13 cellular contexts compared by ENCODE assay signal in the genomic region with DNA sequence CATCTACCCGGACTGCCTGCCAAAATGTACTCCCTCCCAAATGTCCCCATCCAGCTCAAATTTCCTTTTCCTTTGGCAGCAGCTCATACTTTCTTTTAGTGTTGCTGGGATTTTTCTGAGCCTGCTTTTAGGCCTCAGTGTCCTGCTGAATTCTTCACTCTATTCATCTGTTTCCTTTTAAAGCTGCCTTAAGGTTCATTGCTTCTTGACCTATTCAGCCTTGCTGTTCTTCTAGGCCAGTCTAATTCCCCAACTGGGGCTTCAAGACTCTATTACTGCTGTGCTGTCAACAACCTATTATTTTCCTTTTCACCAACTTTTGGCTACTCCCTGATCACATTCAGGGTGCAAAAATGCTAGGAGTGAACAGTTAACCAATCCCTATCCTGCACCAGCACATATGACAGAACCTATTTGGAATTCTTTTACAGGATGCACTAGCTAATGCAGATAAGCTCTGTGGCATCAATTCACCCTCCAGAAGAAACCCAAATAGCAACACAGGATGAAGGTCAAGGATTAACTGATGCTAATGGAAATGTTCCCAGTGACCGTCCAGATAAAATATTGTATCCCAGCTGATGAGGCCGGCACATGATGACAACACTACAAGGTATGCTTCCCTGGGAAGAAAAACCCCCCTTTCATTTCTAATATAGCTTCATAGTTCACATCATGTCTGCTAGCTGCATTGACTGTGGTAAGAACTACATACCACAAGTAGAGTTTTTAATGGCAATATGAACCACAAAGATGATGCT.
A peak's percentile ranks its signal among the peaks of the same experiment; 100 is the strongest.
DNase-seq lines count a peak whose midpoint lies in the region; ATAC-seq and TF ChIP-seq lines count a peak whose summit lies in the region.
"Had no signal": no experiment of that assay in that cellular context is flagged by ENCODE, and none has a peak within 500 bp of the region (broad histone marks: within the 10 kb centered on the region; RNA-seq: fewer than 3 reads in every experiment).

No MANE protein-coding gene starts in this region.

- WGBS in gastroesophageal sphincter (ENCODE audit: low coverage in 1 of 2), 2 donors, result 33 to 69% methylated on average over 3 of the region's 3 CpGs

- TF ChIP-seq EP300 in gastroesophageal sphincter (IDR thresholded peaks at IDR 0.05), result no peak

- peak; percentile 90 for DNase-seq in EH (ENCODE audit: low read depth)
- peak; percentile 97 for DNase-seq in amniotic epithelial cell (ENCODE audit: low read depth)
- DNase-seq in osteoblast (ENCODE audit: insufficient read length, low spot score, missing footprints), result no peak
- DNase-seq in NCI-H69 (lab: John Stamatoyannopoulos, UW), result no peak
- no peak for DNase-seq in iPS-NIHi11 (ENCODE audit: low spot score)
- DNase-seq in NCI-H1930 (lab: John Stamatoyannopoulos, UW), result no peak
- DNase-seq: activated naive CD8-positive, alpha-beta T cell treated with anti-CD3 and anti-CD28 coated beads for 36 hours; naive thymus-derived CD4-positive, alpha-beta T cell; NCI-H1694 treated with DMSO at 0.1 percent for 48 hours; PC-9; T1000 had no signal

- peak overlapping the region; percentile 16 for H3K4me2 ChIP-seq in osteoblast (ENCODE audit: insufficient read depth, low read length)
- H3K4me2 ChIP-seq: PC-9 had no signal

- H3K27ac ChIP-seq in gastroesophageal sphincter, result peak overlapping the region in 3 of 4 donors; percentile 4 to 38 (median 5)
- H3K27ac ChIP-seq in osteoblast (ENCODE audit: low read depth, low read length), result peak overlapping the region; percentile 40
- H3K27ac ChIP-seq: PC-9 had no signal

- peaks cover 0 to 8% (median 0%) of the 10 kb centered on the region in 3 donors for H3K4me1 ChIP-seq in gastroesophageal sphincter
- H3K4me1 ChIP-seq in osteoblast (ENCODE audit: insufficient read depth, low read length), result peaks cover 13% of the 10 kb centered on the region

- no peak overlapping the region for H3K4me3 ChIP-seq in gastroesophageal sphincter
- H3K4me3 ChIP-seq in osteoblast (ENCODE audit: insufficient read depth, low read length), result no peak overlapping the region
- H3K4me3 ChIP-seq: PC-9 had no signal

- TF ChIP-seq POLR2A in gastroesophageal sphincter (IDR thresholded peaks at IDR 0.05), result no peak

- H4K20me1 ChIP-seq in osteoblast (ENCODE audit: insufficient read depth, low read length), result no peaks in the 10 kb centered on the region

- ATAC-seq in gastroesophageal sphincter, result peak; percentile 57
- ATAC-seq in GM19328 (IDR thresholded peaks at IDR 0.05; ENCODE audit: unreplicated experiment), result no peak
- ATAC-seq: naive thymus-derived CD4-positive, alpha-beta T cell had no signal

- no peaks in the 10 kb centered on the region for H3K27me3 ChIP-seq in gastroesophageal sphincter
- H3K27me3 ChIP-seq in osteoblast (ENCODE audit: insufficient read depth, low read length), result no peaks in the 10 kb centered on the region

- H3K9me3 ChIP-seq in gastroesophageal sphincter, result no peaks in the 10 kb centered on the region
- H3K9me3 ChIP-seq in osteoblast (ENCODE audit: low read depth, low read length), result no peaks in the 10 kb centered on the region

- H3K79me2 ChIP-seq in osteoblast (ENCODE audit: insufficient read depth, low read length), result no peaks in the 10 kb centered on the region

- peak overlapping the region; percentile 65 for H2AFZ ChIP-seq in osteoblast (ENCODE audit: low read length)

- H3K36me3 ChIP-seq in gastroesophageal sphincter (no peaks in the 10 kb centered on the region), osteoblast (ENCODE audit: insufficient read depth, low read length) (no peaks in the 10 kb centered on the region)

- no peak for TF ChIP-seq CTCF in gastroesophageal sphincter (IDR thresholded peaks at IDR 0.05)
- no peak for TF ChIP-seq CTCF in osteoblast (IDR thresholded peaks at IDR 0.05; ENCODE audit: extremely low read depth, low read depth, low read length)

Comparison
In these comparisons a context has a peak if more than half of its experiments do, and no peak if none do; other contexts are left out.
1. DNase-seq: peak in EH (single experiment) and amniotic epithelial cell (single experiment); none in osteoblast (single experiment), NCI-H69 (single experiment), iPS-NIHi11 (single experiment) and NCI-H1930 (0 of 2).